13 cellular contexts compared by ENCODE assay signal in the genomic region with DNA sequence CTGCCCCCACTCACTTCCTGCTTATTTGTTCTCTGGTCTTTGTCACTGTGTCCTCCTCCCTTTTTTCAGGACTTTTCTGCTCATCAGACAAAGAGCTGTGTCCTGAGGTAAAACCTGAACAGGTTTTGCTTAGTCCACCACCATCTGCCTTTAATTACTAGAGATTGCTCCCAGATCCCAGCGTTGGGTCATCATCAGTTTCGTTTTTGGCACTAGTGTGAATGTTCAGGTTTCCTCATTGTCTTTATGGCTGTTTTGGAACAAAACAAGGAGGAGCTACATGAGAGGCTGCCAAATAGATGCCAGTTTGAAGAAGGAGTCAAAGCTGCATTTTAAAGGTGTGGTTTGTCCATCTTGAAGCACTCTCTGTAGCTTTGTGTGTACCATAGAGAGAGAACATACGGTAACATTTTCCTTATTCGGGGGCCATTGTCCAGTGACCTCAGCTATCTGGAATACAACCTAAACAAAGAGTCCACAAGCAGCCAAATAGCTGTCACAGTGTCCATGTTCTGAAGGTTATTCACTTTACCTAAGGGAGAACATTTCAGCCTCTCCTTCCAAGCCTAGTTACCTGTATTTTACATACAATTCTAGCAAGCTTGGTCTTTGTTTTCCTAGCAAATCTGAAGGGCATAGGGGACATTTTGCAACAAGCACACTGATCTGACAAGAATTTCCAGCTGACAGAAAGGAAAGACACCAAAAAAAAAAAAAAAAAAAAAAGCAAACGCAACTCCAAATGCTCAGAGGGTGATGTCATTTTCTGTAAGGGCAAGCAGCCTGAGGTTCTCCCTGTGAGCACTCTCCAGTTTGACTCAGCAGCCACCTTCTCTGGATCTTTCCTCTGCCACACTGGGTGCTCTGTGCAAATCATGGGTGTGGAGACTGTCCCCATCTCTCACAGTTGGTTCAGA.
DNase-seq lines count a peak whose midpoint lies in the region; ATAC-seq, FAIRE-seq and TF ChIP-seq lines count a peak whose summit lies in the region.
"Had no signal": no experiment of that assay in that cellular context is flagged by ENCODE, and none has a peak within 500 bp of the region (broad histone marks: within the 10 kb centered on the region; RNA-seq: fewer than 3 reads in every experiment).

No MANE protein-coding gene starts in this region.

- no peaks in the 10 kb centered on the region for H3K27me3 ChIP-seq in bronchial epithelial cell (ENCODE audit: control insufficient read depth, insufficient read depth, low read length)
- H3K27me3 ChIP-seq: upper lobe of right lung had no signal

- H3K4me1 Mint-ChIP-seq in activated CD4-positive, alpha-beta T cell treated with anti-CD3 and anti-CD28 coated beads for 36 hours: no peaks in the 10 kb centered on the region
- no peaks in the 10 kb centered on the region for H3K4me1 Mint-ChIP-seq in activated CD4-positive, alpha-beta T cell treated with anti-CD3 and anti-CD28 coated beads, Interleukin-2, amount 10 ng/mL, durations not matched to agents 24 days and 14 days
- peaks cover 18% of the 10 kb centered on the region for H3K4me1 Mint-ChIP-seq in type B pancreatic cell (ENCODE audit: unreplicated experiment)

- no peak overlapping the region for H3K27ac Mint-ChIP-seq in activated CD4-positive, alpha-beta T cell treated with anti-CD3 and anti-CD28 coated beads for 36 hours
- H3K27ac Mint-ChIP-seq in activated CD4-positive, alpha-beta T cell treated with anti-CD3 and anti-CD28 coated beads, Interleukin-2, amount 10 ng/mL, durations not matched to agents 24 days and 14 days: no peak overlapping the region
- peak overlapping the region; percentile 92 for H3K27ac Mint-ChIP-seq in type B pancreatic cell

- H3K36me3 ChIP-seq in bronchial epithelial cell (ENCODE audit: control insufficient read depth, insufficient read depth, low read length): no peaks in the 10 kb centered on the region
- H3K36me3 ChIP-seq: upper lobe of right lung had no signal

- H3K4me3 ChIP-seq in bronchial epithelial cell (ENCODE audit: low read depth, low read length): no peak overlapping the region
- H3K4me3 ChIP-seq: upper lobe of right lung had no signal

- H3K27me3 Mint-ChIP-seq in activated CD4-positive, alpha-beta T cell treated with anti-CD3 and anti-CD28 coated beads for 36 hours: no peaks in the 10 kb centered on the region
- no peaks in the 10 kb centered on the region for H3K27me3 Mint-ChIP-seq in activated CD4-positive, alpha-beta T cell treated with anti-CD3 and anti-CD28 coated beads, Interleukin-2, amount 10 ng/mL, durations not matched to agents 24 days and 14 days
- peaks cover 10% of the 10 kb centered on the region for H3K27me3 Mint-ChIP-seq in type B pancreatic cell

- peak; percentile 60 for ATAC-seq in activated CD4-positive, alpha-beta T cell treated with anti-CD3 and anti-CD28 coated beads for 36 hours
- peak; percentile 76 for ATAC-seq in left colon
- no peak for ATAC-seq in GM21576 (IDR thresholded peaks at IDR 0.05; ENCODE audit: unreplicated experiment)
- no peak for ATAC-seq in GM19324 (IDR thresholded peaks at IDR 0.05; ENCODE audit: low FRiP score, unreplicated experiment)
- ATAC-seq: upper lobe of right lung had no signal

- peaks cover 13% of the 10 kb centered on the region for H3K36me3 Mint-ChIP-seq in activated CD4-positive, alpha-beta T cell treated with anti-CD3 and anti-CD28 coated beads for 36 hours (ENCODE audit: low read depth)
- no peaks in the 10 kb centered on the region for H3K36me3 Mint-ChIP-seq in activated CD4-positive, alpha-beta T cell treated with anti-CD3 and anti-CD28 coated beads, Interleukin-2, amount 10 ng/mL, durations not matched to agents 24 days and 14 days (ENCODE audit: low read depth)
- H3K36me3 Mint-ChIP-seq in type B pancreatic cell: peaks cover 16% of the 10 kb centered on the region

- no peak for DNase-seq in activated CD4-positive, alpha-beta T cell treated with anti-CD3 and anti-CD28 coated beads for 36 hours
- no peak for DNase-seq in activated CD4-positive, alpha-beta T cell treated with anti-CD3 and anti-CD28 coated beads, Interleukin-2, amount 10 ng/mL, durations not matched to agents 24 days and 14 days
- DNase-seq in bronchial epithelial cell (ENCODE audit: low read depth): peak; percentile 58
- no peak for DNase-seq in left colon
- DNase-seq in type B pancreatic cell (ENCODE audit: extremely low spot score, unreplicated experiment): no peak
- no peak for DNase-seq in frontal cortex (ENCODE audit: low spot score in 2 of 2)
- DNase-seq: ACHN; effector CD8-positive, alpha-beta T cell; NCI-H510A treated with DMSO at 0.1 percent for 48 hours; stimulated activated CD4-positive, alpha-beta T cell treated with anti-CD3 and anti-CD28 coated beads, Interleukin-2, amount 100 ng/mL, for 48 hours; upper lobe of right lung had no signal

- CTCF ChIA-PET in activated CD4-positive, alpha-beta T cell treated with anti-CD3 and anti-CD28 coated beads for 36 hours (lab: Charles Lee): interaction anchor here (0.5 to 1.3 kb wide), 3 partner anchors 75 to 257 kb away, joined by 3 to 4 read pairs (median 3); no protein-coding TSS in a partner anchor

- H3K9me3 Mint-ChIP-seq in activated CD4-positive, alpha-beta T cell treated with anti-CD3 and anti-CD28 coated beads for 36 hours (ENCODE audit: low read depth): peaks cover 16% of the 10 kb centered on the region
- H3K9me3 Mint-ChIP-seq in activated CD4-positive, alpha-beta T cell treated with anti-CD3 and anti-CD28 coated beads, Interleukin-2, amount 10 ng/mL, durations not matched to agents 24 days and 14 days: peaks cover 6% of the 10 kb centered on the region
- H3K9me3 Mint-ChIP-seq in type B pancreatic cell: peaks cover 13% of the 10 kb centered on the region

- no peak for TF ChIP-seq CTCF in bronchial epithelial cell (IDR thresholded peaks at IDR 0.05; ENCODE audit: insufficient read depth, low read length, severe bottlenecking)
- TF ChIP-seq CTCF in type B pancreatic cell (conservative IDR thresholded peaks at IDR 0.05): no peak

- intact Hi-C loops in activated CD4-positive, alpha-beta T cell treated with anti-CD3 and anti-CD28 coated beads for 36 hours (cut with DNase I, micrococcal nuclease): no loop called here
- intact Hi-C loops in activated CD4-positive, alpha-beta T cell treated with anti-CD3 and anti-CD28 coated beads, Interleukin-2, amount 10 ng/mL, durations not matched to agents 24 days and 14 days (cut with micrococcal nuclease): no loop called here
- intact Hi-C loops in left colon (cut with DNase I, micrococcal nuclease): no loop called here

- H3K4me3 Mint-ChIP-seq in activated CD4-positive, alpha-beta T cell treated with anti-CD3 and anti-CD28 coated beads for 36 hours: no peak overlapping the region
- H3K4me3 Mint-ChIP-seq in activated CD4-positive, alpha-beta T cell treated with anti-CD3 and anti-CD28 coated beads, Interleukin-2, amount 10 ng/mL, durations not matched to agents 24 days and 14 days: no peak overlapping the region
- peak overlapping the region; percentile 49 for H3K4me3 Mint-ChIP-seq in type B pancreatic cell

- no peak for FAIRE-seq in bronchial epithelial cell (lab: Jason Lieb, UNC)
- no peak for FAIRE-seq in frontal cortex (lab: Jason Lieb, UNC)

- POLR2A ChIA-PET in activated CD4-positive, alpha-beta T cell treated with anti-CD3 and anti-CD28 coated beads for 36 hours (lab: Charles Lee): no interaction called here

Comparison
In these comparisons a context has a peak if more than half of its experiments do, and no peak if none do; other contexts are left out.
1. ATAC-seq: peak in activated CD4-positive, alpha-beta T cell treated with anti-CD3 and anti-CD28 coated beads for 36 hours (single experiment) and left colon (single experiment); none in GM21576 (single experiment) and GM19324 (single experiment).